Comparison of ENCODE assay signal across 29 cellular contexts in the genomic region with DNA sequence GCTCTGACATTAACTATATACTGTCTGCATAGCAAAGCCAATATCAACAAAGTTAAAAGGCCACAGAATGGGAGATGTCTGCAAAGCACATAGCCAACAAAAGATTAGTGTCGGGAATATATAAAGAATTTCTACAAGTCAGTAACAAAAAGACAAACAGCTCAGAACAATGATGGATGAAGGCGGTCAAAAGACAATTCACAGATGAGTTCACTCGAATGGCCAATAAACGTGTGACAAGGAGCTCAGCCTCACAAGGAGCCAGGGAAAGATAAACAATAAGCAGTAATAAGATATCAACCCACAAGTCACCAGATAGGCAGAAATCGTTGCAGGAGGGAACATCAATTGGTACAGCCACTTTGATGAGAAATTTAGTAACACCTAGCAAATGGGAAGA.
"Had no signal": no experiment of that assay in that cellular context is flagged by ENCODE, and none has a peak within 500 bp of the region (broad histone marks: within the 10 kb centered on the region; RNA-seq: fewer than 3 reads in every experiment).

No MANE protein-coding gene starts in this region.

- H3K27me3 ChIP-seq: brain microvascular endothelial cell, dorsolateral prefrontal cortex had no signal

- H3K4me3 ChIP-seq: coronary artery, dorsolateral prefrontal cortex had no signal

- H3K36me3 ChIP-seq: brain microvascular endothelial cell had no signal

- DNase-seq: activated CD4-positive, alpha-beta memory T cell treated with anti-CD3 and anti-CD28 coated beads, Interleukin-2, amount 10 ng/mL, durations not matched to agents 7 days and 5 days; activated CD4-positive, alpha-beta T cell treated with anti-CD3 and anti-CD28 coated beads for 36 hours; activated CD4-positive, alpha-beta T cell treated with anti-CD3 and anti-CD28 coated beads, Interleukin-2, amount 10 ng/mL, durations not matched to agents 7 days and 5 days; activated CD4-positive, alpha-beta T cell treated with anti-CD3 and anti-CD28 coated beads, Interleukin-2, amount 50 U/mL, for 4 hours; activated CD4-positive, CD25-positive, alpha-beta regulatory T cell; activated CD4-positive, CD25-positive, alpha-beta regulatory T cell treated with anti-CD3 and anti-CD28 coated beads, Interleukin-2, amount 50 U/mL, for 72 hours; activated CD8-positive, alpha-beta memory T cell treated with anti-CD3 and anti-CD28 coated beads, Interleukin-2, amount 50 U/mL, for 48 hours; activated gamma-delta T cell; activated naive CD4-positive, alpha-beta T cell treated with anti-CD3 and anti-CD28 coated beads, Interleukin-2, amount 50 U/mL, for 16 hours; activated naive CD4-positive, alpha-beta T cell treated with Interleukin-2 at 50 U/mL for 16 hours; activated T-cell treated with anti-CD3 and anti-CD28 coated beads for 4 hours; activated T-cell treated with anti-CD3 and anti-CD28 coated beads, Interleukin-2, amount 50 U/mL, for 24 hours; activated T-cell treated with anti-CD3 and anti-CD28 coated beads, Interleukin-2, amount 50 U/mL, for 72 hours; amniotic stem cell; anterior cingulate cortex; brain microvascular endothelial cell; dorsolateral prefrontal cortex; effector memory CD4-positive, alpha-beta T cell; endodermal cell; foreskin fibroblast; head of caudate nucleus; T-helper 1 cell; T-helper 17 cell; T1000 had no signal

- H3K27ac ChIP-seq: brain microvascular endothelial cell, coronary artery, dorsolateral prefrontal cortex had no signal

- ATAC-seq: activated CD4-positive, alpha-beta T cell treated with anti-CD3 and anti-CD28 coated beads for 36 hours; activated T-cell treated with anti-CD3 and anti-CD28 coated beads, Interleukin-2, amount 50 U/mL, for 72 hours; esophagus mucosa; T-helper 17 cell had no signal

- FAIRE-seq: astrocyte, bronchial epithelial cell, frontal cortex had no signal
